In genomic region chr12:120362516-120363273, GRCh38 we compare ENCODE assay signal across 15 cellular contexts. TPM values are rescaled to one million over a fixed set of nuclear protein-coding genes. Genes with fewer than 3 reads are reported as not detected.
DNase-seq lines count a peak whose midpoint lies in the region; ATAC-seq, FAIRE-seq and TF ChIP-seq lines count a peak whose summit lies in the region.
"Had no signal": no experiment of that assay in that cellular context is flagged by ENCODE, and none has a peak within 500 bp of the region (broad histone marks: within the 10 kb centered on the region; RNA-seq: fewer than 3 reads in every experiment).

No MANE protein-coding gene starts in this region.

- no peaks in the 10 kb centered on the region for H3K9me3 ChIP-seq in BLaER1 treated with 17β-estradiol and CSF1 and Interleukin-3, amounts not matched to agents 10 nM and 100 nM (replicated peaks in 1 of 11)
- H3K9me3 ChIP-seq in HEK293 (ENCODE audit: control insufficient read depth, insufficient read depth, low read depth, low read length) (no peaks in the 10 kb centered on the region), astrocyte (ENCODE audit: insufficient read depth, low read depth, low read length) (no peaks in the 10 kb centered on the region), T-helper 17 cell (ENCODE audit: control insufficient read depth, low read length, poor library complexity, severe bottlenecking) (no peaks in the 10 kb centered on the region)
- H3K9me3 ChIP-seq: pancreas, SJSA1 had no signal

- POLR2A ChIA-PET in HEK293 (lab: Yijun Ruan, JAX) (no interaction called here), GM10248 (lab: Yijun Ruan, JAX) (no interaction called here)

- H3K27ac Mint-ChIP-seq in astrocyte (ENCODE audit: unreplicated experiment) = peak overlapping the region; percentile 41
- H3K27ac Mint-ChIP-seq in nephron = peak overlapping the region; percentile 76 to 97 (median 97)
- H3K27ac Mint-ChIP-seq in T-helper 17 cell = no peak overlapping the region
- H3K27ac Mint-ChIP-seq: B cell had no signal

- TF ChIP-seq CTCF in HEK293 (tag by site-specific recombination; IDR thresholded peaks at IDR 0.05) (no peak), astrocyte (IDR thresholded peaks at IDR 0.05; ENCODE audit: insufficient read depth, low read depth, low read length) (no peak), nephron (IDR thresholded peaks at IDR 0.05; ENCODE audit: unreplicated experiment in 3 of 3) (no peak), GM10248 (IDR thresholded peaks at IDR 0.05; ENCODE audit: control extremely low read depth, extremely low read depth, low read depth, missing control alignments) (no peak)

- peak overlapping the region; percentile 34 for H3K4me3 Mint-ChIP-seq in astrocyte (ENCODE audit: unreplicated experiment)
- H3K4me3 Mint-ChIP-seq in nephron = peak overlapping the region; percentile 81 to 86 (median 83)
- no peak overlapping the region for H3K4me3 Mint-ChIP-seq in T-helper 17 cell
- H3K4me3 Mint-ChIP-seq: B cell had no signal

- H3K4me1 Mint-ChIP-seq in astrocyte (ENCODE audit: low read depth, unreplicated experiment) = peaks cover 18% of the 10 kb centered on the region
- peaks cover 55% of the 10 kb centered on the region for H3K4me1 Mint-ChIP-seq in nephron
- H3K4me1 Mint-ChIP-seq in T-helper 17 cell = peaks cover 11% of the 10 kb centered on the region

- peaks cover 0 to 24% (median 0%) of the 10 kb centered on the region in 11 experiments; a peak in 7 of 22 replicates for H4K20me1 ChIP-seq in BLaER1 treated with 17β-estradiol and CSF1 and Interleukin-3, amounts not matched to agents 10 nM and 100 nM
- peaks cover 12% of the 10 kb centered on the region for H4K20me1 ChIP-seq in astrocyte (ENCODE audit: insufficient read depth, low read length)

- H3K27ac ChIP-seq in BLaER1 treated with 17β-estradiol and CSF1 and Interleukin-3, amounts not matched to agents 10 nM and 100 nM = peak overlapping the region in 1 of 11 experiments; percentile 73; a peak in 1 of 22 replicates
- no peak overlapping the region for H3K27ac ChIP-seq in HEK293 (ENCODE audit: extremely low read depth, low read depth, low read length)
- no peak overlapping the region for H3K27ac ChIP-seq in astrocyte (ENCODE audit: low read depth, low read length)
- H3K27ac ChIP-seq: SJSA1 had no signal

- peaks cover 24% of the 10 kb centered on the region for H3K36me3 Mint-ChIP-seq in astrocyte (ENCODE audit: low read depth, unreplicated experiment)
- H3K36me3 Mint-ChIP-seq in nephron (ENCODE audit: low read depth) = peaks cover 48% of the 10 kb centered on the region
- peaks cover 4% of the 10 kb centered on the region for H3K36me3 Mint-ChIP-seq in T-helper 17 cell (ENCODE audit: low read depth)

- ATAC-seq in T-helper 17 cell = no peak
- no peak for ATAC-seq in HG03439 (IDR thresholded peaks at IDR 0.05; ENCODE audit: unreplicated experiment)
- no peak for ATAC-seq in HG02840 (IDR thresholded peaks at IDR 0.05; ENCODE audit: low FRiP score, unreplicated experiment)

- H3K27me3 Mint-ChIP-seq in astrocyte (ENCODE audit: low read depth, unreplicated experiment) (peaks cover 3% of the 10 kb centered on the region), nephron (ENCODE audit: low read depth) (peaks cover 13% of the 10 kb centered on the region), T-helper 17 cell (peaks cover 90% of the 10 kb centered on the region)

- H3K27me3 ChIP-seq in BLaER1 treated with 17β-estradiol and CSF1 and Interleukin-3, amounts not matched to agents 10 nM and 100 nM = peaks cover 29 to 58% (median 44%) of the 10 kb centered on the region in 11 experiments
- H3K27me3 ChIP-seq in astrocyte (ENCODE audit: insufficient read depth, low read length) = peaks cover 10% of the 10 kb centered on the region
- H3K27me3 ChIP-seq: pancreas had no signal

- H3K4me3 ChIP-seq in BLaER1 treated with 17β-estradiol and CSF1 and Interleukin-3, amounts not matched to agents 10 nM and 100 nM = no peak overlapping the region
- H3K4me3 ChIP-seq in HEK293 (ENCODE audit: low read depth, low read length) (no peak overlapping the region), astrocyte (ENCODE audit: insufficient read depth, low read depth, low read length) (no peak overlapping the region)
- H3K4me3 ChIP-seq: GM12878, lung, SJSA1 had no signal

- H3K36me3 ChIP-seq in BLaER1 treated with 17β-estradiol and CSF1 and Interleukin-3, amounts not matched to agents 10 nM and 100 nM = no peaks in the 10 kb centered on the region
- H3K36me3 ChIP-seq in HEK293 (ENCODE audit: control insufficient read depth in 2 of 2, insufficient read depth in 1 of 2, low read length in 2 of 2) (peaks cover 4 to 91% of the 10 kb centered on the region in 2 experiments), astrocyte (ENCODE audit: insufficient read depth, low read length) (no peaks in the 10 kb centered on the region)
- H3K36me3 ChIP-seq: pancreas, SJSA1 had no signal

- H3K4me1 ChIP-seq in BLaER1 treated with 17β-estradiol and CSF1 and Interleukin-3, amounts not matched to agents 10 nM and 100 nM = peaks cover 0 to 24% (median 20%) of the 10 kb centered on the region in 10 experiments; a peak in 18 of 20 replicates
- H3K4me1 ChIP-seq in HEK293 (ENCODE audit: control insufficient read depth, insufficient read depth, low read length) (0 out of 2 replicates have a peak, but pooled peaks cover 2% of the 10 kb centered on the region), astrocyte (ENCODE audit: insufficient read depth, low read length) (peaks cover 10% of the 10 kb centered on the region)
- H3K4me1 ChIP-seq: SJSA1 had no signal

- H3K9me3 Mint-ChIP-seq in astrocyte (ENCODE audit: unreplicated experiment) (no peaks in the 10 kb centered on the region), nephron (no peaks in the 10 kb centered on the region)

- CTCF ChIA-PET in HEK293 (lab: Yijun Ruan, JAX) = interaction anchor here (0.6 kb wide), 2 partner anchors 11 to 1489 kb away, joined by 4 to 5 read pairs; no protein-coding TSS in a partner anchor
- CTCF ChIA-PET in GM10248 (lab: Yijun Ruan, JAX) = interaction anchor here (1.0 to 1.3 kb wide), 2 partner anchors 10 to 35 kb away, joined by 3 to 4 read pairs; partner anchors contain the start of gene PLA2G1B

- peak overlapping the region in 4 of 11 experiments; percentile 76 to 82 (median 78); a peak in 5 of 22 replicates for H3K9ac ChIP-seq in BLaER1 treated with 17β-estradiol and CSF1 and Interleukin-3, amounts not matched to agents 10 nM and 100 nM
- peak overlapping the region; percentile 75 for H3K9ac ChIP-seq in astrocyte (ENCODE audit: low read length)

- peak overlapping the region; percentile 13 for H2AFZ ChIP-seq in astrocyte (ENCODE audit: low read depth, low read length)

- no peak for DNase-seq in astrocyte (ENCODE audit: low read depth)
- DNase-seq in T-helper 17 cell = no peak
- no peak for DNase-seq in GM10248 (ENCODE audit: extremely low spot score)
- DNase-seq: activated CD4-positive, alpha-beta T cell treated with anti-CD3 and anti-CD28 coated beads, Interleukin-2, amount 50 U/mL, for 48 hours; Karpas-422 had no signal

- peaks cover 6% of the 10 kb centered on the region for H3K79me2 ChIP-seq in astrocyte (ENCODE audit: insufficient read depth, low read length)

- FAIRE-seq in astrocyte (lab: Jason Lieb, UNC) = no peak
- FAIRE-seq: GM12878, pancreas had no signal

- H3K4me2 ChIP-seq in BLaER1 treated with 17β-estradiol and CSF1 and Interleukin-3, amounts not matched to agents 10 nM and 100 nM = peak overlapping the region in 9 of 11 experiments; percentile 80 to 97 (median 92); a peak in 17 of 22 replicates
- peak overlapping the region; percentile 80 for H3K4me2 ChIP-seq in astrocyte (ENCODE audit: low read length)

TF ChIP-seq in HEK293, 187 proteins besides CTCF, POLR2A, EP300 and RAD21:
- TF ChIP-seq ZIC2 (tag by site-specific recombination; IDR thresholded peaks at IDR 0.05) (peak; percentile 67), ZNF548 (tag by site-specific recombination; IDR thresholded peaks at IDR 0.05) (no peak)

RNA-seq across cellular contexts. Expression of gene MSI1, which starts 6.3 kb away (rescaled TPM):
- total RNA-seq in astrocyte (16.0 and 16.4 TPM in 2 replicates), T-helper 17 cell (not detected)
- total RNA-seq: B cell, GM12878, SJSA1 had no signal

RNA-seq across cellular contexts. Expression of gene PLA2G1B, which starts 35.1 kb away (rescaled TPM):
- total RNA-seq in astrocyte = not detected in 2 replicates
- not detected for total RNA-seq in T-helper 17 cell
- total RNA-seq: B cell, GM12878, SJSA1 had no signal

Comparison
In these comparisons a context has a peak if more than half of its experiments do, and no peak if none do; other contexts are left out.
1. RNA of gene MSI1, which starts 6.3 kb away (total RNA-seq): 16.0 to 16.4 TPM in astrocyte; not detected in T-helper 17 cell; every median in the first group is over 10 times any median in the second.